Comparison of ENCODE assay signal across 27 cellular contexts in genomic region chr4:188872809-188873208, GRCh38.
DNase-seq lines count a peak whose midpoint lies in the region.
"Had no signal": no experiment of that assay in that cellular context is flagged by ENCODE, and none has a peak within 500 bp of the region (broad histone marks: within the 10 kb centered on the region; RNA-seq: fewer than 3 reads in every experiment).

No MANE protein-coding gene starts in this region.

- no peak overlapping the region for H4K8ac ChIP-seq in trophoblast cell (ENCODE audit: low read depth, low read length)

- peak overlapping the region; percentile 25 for H3K4me3 ChIP-seq in trophoblast cell (ENCODE audit: low read depth, low read length)
- H3K4me3 ChIP-seq: A549; BLaER1; BLaER1 treated with 17β-estradiol and CSF1 and Interleukin-3, amounts not matched to agents 10 nM and 100 nM had no signal

- H3K9ac ChIP-seq in trophoblast cell (ENCODE audit: low read length): no peak overlapping the region
- H3K9ac ChIP-seq: BLaER1; BLaER1 treated with 17β-estradiol and CSF1 and Interleukin-3, amounts not matched to agents 10 nM and 100 nM had no signal

- no peaks in the 10 kb centered on the region for H3K79me2 ChIP-seq in trophoblast cell (ENCODE audit: control insufficient read depth, insufficient read depth, low read length, poor library complexity)

- no peak overlapping the region for H2BK120ac ChIP-seq in trophoblast cell (ENCODE audit: insufficient read depth, low read length, poor library complexity)

- no peak overlapping the region for H2BK5ac ChIP-seq in trophoblast cell (ENCODE audit: low read depth, low read length, poor library complexity)

- no peaks in the 10 kb centered on the region for H3K27me3 ChIP-seq in trophoblast cell (ENCODE audit: insufficient read depth, low read length)
- H3K27me3 ChIP-seq: BE2C; BLaER1; BLaER1 treated with 17β-estradiol and CSF1 and Interleukin-3, amounts not matched to agents 10 nM and 100 nM had no signal

- H3K27ac ChIP-seq in trophoblast cell (ENCODE audit: low read depth, low read length): no peak overlapping the region
- H3K27ac ChIP-seq: 22Rv1; A549; BLaER1; BLaER1 treated with 17β-estradiol and CSF1 and Interleukin-3, amounts not matched to agents 10 nM and 100 nM; C4-2B had no signal

- H3K23ac ChIP-seq in trophoblast cell (ENCODE audit: low read length): no peak overlapping the region

- H4K91ac ChIP-seq in trophoblast cell (ENCODE audit: low read depth, low read length): no peak overlapping the region

- no peak overlapping the region for H4K12ac ChIP-seq in trophoblast cell (ENCODE audit: low read depth, low read length)

- no peak overlapping the region for H3K4me2 ChIP-seq in trophoblast cell (ENCODE audit: low read length)
- H3K4me2 ChIP-seq: A549; BLaER1; BLaER1 treated with 17β-estradiol and CSF1 and Interleukin-3, amounts not matched to agents 10 nM and 100 nM had no signal

- WGBS in trophoblast cell (ENCODE audit: extremely low coverage, insufficient coverage, insufficient read length): no CpG with 5 or more reads among the region's 13 CpGs

- no peaks in the 10 kb centered on the region for H3K36me3 ChIP-seq in trophoblast cell (ENCODE audit: control insufficient read depth in 1 of 2, insufficient read depth in 2 of 2, low read length in 2 of 2)
- H3K36me3 ChIP-seq: BE2C; BLaER1; BLaER1 treated with 17β-estradiol and CSF1 and Interleukin-3, amounts not matched to agents 10 nM and 100 nM had no signal

- no peaks in the 10 kb centered on the region for H3K79me1 ChIP-seq in trophoblast cell (ENCODE audit: low read length)

- H2AK5ac ChIP-seq in trophoblast cell (ENCODE audit: low read length): no peak overlapping the region

- no peak for DNase-seq in trophoblast cell
- no peak for DNase-seq in activated CD4-positive, alpha-beta T cell treated with anti-CD3 and anti-CD28 coated beads, Interleukin-2, amount 50 U/mL, for 48 hours
- DNase-seq: 8988T; ACHN; AML-193; BE2C; C1 segment of cervical spinal cord; Caco-2; Calu3; CD4-positive, alpha-beta memory T cell; CD4-positive, alpha-beta T cell; CD4-positive, CD25-positive, alpha-beta regulatory T cell; CD8-positive, alpha-beta memory T cell; CD8-positive, alpha-beta T cell; COR-L47; DMS 273 treated with DMSO at 0.1 percent for 48 hours; DMS153; DMS53; DMS79; DMS79 treated with DMSO at 0.1 percent for 48 hours; DND-41; EL had no signal

- no peak overlapping the region for H3K4ac ChIP-seq in trophoblast cell (ENCODE audit: low read depth, low read length)

- no peaks in the 10 kb centered on the region for H3K9me3 ChIP-seq in trophoblast cell (ENCODE audit: insufficient read depth, low read depth, low read length)
- H3K9me3 ChIP-seq: A549, BE2C, Caco-2 had no signal

- no peak overlapping the region for H3K14ac ChIP-seq in trophoblast cell (ENCODE audit: low read length)

- no peak overlapping the region for H2AFZ ChIP-seq in trophoblast cell (ENCODE audit: insufficient read depth, low read length, poor library complexity)

- no peak overlapping the region for H3K18ac ChIP-seq in trophoblast cell (ENCODE audit: low read length)

- no peak overlapping the region for H2BK12ac ChIP-seq in trophoblast cell (ENCODE audit: low read length)

- no peaks in the 10 kb centered on the region for H3K4me1 ChIP-seq in trophoblast cell (ENCODE audit: control insufficient read depth in 1 of 2, insufficient read depth in 2 of 2, low read length in 2 of 2)
- H3K4me1 ChIP-seq: A549, BE2C, Caco-2 had no signal
